21 cellular contexts compared by ENCODE assay signal in the genomic region with DNA sequence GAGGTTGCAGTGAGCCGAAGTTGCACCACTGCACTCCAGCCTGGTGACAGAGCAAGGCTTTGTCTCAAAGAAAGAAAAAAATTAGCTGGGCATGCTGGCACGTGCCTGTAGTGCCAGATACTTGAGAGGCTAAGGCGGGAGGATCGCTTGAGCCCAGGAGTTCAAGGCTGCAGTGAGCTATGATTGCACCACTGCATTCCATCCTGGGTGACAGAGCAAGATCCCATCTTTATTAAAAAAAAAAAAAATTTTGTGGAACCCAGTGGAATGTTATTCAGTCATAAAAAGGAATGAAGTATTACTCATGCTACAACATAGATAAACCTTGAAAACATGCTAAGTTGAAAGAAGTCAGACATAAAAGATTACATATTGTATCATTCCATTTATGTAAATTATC. TPM values are rescaled to one million over a fixed set of nuclear protein-coding genes. Genes with fewer than 3 reads are reported as not detected.
A peak's percentile ranks its signal among the peaks of the same experiment; 100 is the strongest.
DNase-seq lines count a peak whose midpoint lies in the region; ATAC-seq and TF ChIP-seq lines count a peak whose summit lies in the region.
"Had no signal": no experiment of that assay in that cellular context is flagged by ENCODE, and none has a peak within 500 bp of the region (broad histone marks: within the 10 kb centered on the region; RNA-seq: fewer than 3 reads in every experiment).

No MANE protein-coding gene starts in this region.

- H3K4ac ChIP-seq in mesenchymal stem cell (ENCODE audit: low read depth in 1 of 2, low read length in 2 of 2), result no peak overlapping the region

- H3K79me2 ChIP-seq in GM23248 (ENCODE audit: insufficient read depth), result no peaks in the 10 kb centered on the region

- no peaks in the 10 kb centered on the region for H3K9me2 ChIP-seq in GM23248 (ENCODE audit: insufficient read depth)

- no peak overlapping the region for H2AK5ac ChIP-seq in mesenchymal stem cell (ENCODE audit: low read length, severe bottlenecking)

- H4K8ac ChIP-seq in mesenchymal stem cell (ENCODE audit: low read length), result no peak overlapping the region

- H3K14ac ChIP-seq in mesenchymal stem cell (ENCODE audit: low read length in 2 of 2), result no peak overlapping the region

- H2BK5ac ChIP-seq in mesenchymal stem cell (ENCODE audit: low read depth, low read length, poor library complexity, severe bottlenecking), result no peak overlapping the region

- peaks cover 9% of the 10 kb centered on the region for H3K4me1 ChIP-seq in GM23248 (ENCODE audit: insufficient read depth)
- no peaks in the 10 kb centered on the region for H3K4me1 ChIP-seq in mesenchymal stem cell (ENCODE audit: control insufficient read depth, insufficient read depth, low read depth, low read length)
- H3K4me1 ChIP-seq in thyroid gland, result no peaks in the 10 kb centered on the region
- H3K4me1 ChIP-seq: colonic mucosa, HAP-1, vagina had no signal

- in situ Hi-C loops in GM23248 (cut with MboI), result no loop called here

- no peak for TF ChIP-seq POLR2A in thyroid gland (IDR thresholded peaks at IDR 0.05)

- H3K23ac ChIP-seq in mesenchymal stem cell (ENCODE audit: low read length in 2 of 2), result no peak overlapping the region

- H3K9ac ChIP-seq in GM23248 (no peak overlapping the region), mesenchymal stem cell (ENCODE audit: low read length) (no peak overlapping the region)

- no peaks in the 10 kb centered on the region for H3K79me1 ChIP-seq in mesenchymal stem cell (replicated peaks; ENCODE audit: low read length, poor library complexity, severe bottlenecking)

- H3K4me3 ChIP-seq in GM23248, result no peak overlapping the region
- H3K4me3 ChIP-seq in mesenchymal stem cell (ENCODE audit: insufficient read depth in 1 of 2, low read depth in 1 of 2, low read length in 2 of 2), result no peak overlapping the region
- H3K4me3 ChIP-seq in thyroid gland (replicated peaks in 1 of 3), result no peak overlapping the region
- H3K4me3 ChIP-seq: colonic mucosa, HAP-1, mucosa of descending colon, vagina had no signal

- H3K4me2 ChIP-seq in GM23248 (ENCODE audit: unreplicated experiment), result no peak overlapping the region
- no peak overlapping the region for H3K4me2 ChIP-seq in mesenchymal stem cell (ENCODE audit: low read length, poor library complexity, severe bottlenecking)

- no peaks in the 10 kb centered on the region for H3F3A ChIP-seq in GM23248 (ENCODE audit: insufficient read depth)

- H3K18ac ChIP-seq in mesenchymal stem cell (ENCODE audit: low read depth in 1 of 2, low read length in 2 of 2), result no peak overlapping the region

- H2AFZ ChIP-seq in GM23248 (no peak overlapping the region), mesenchymal stem cell (ENCODE audit: low read depth, low read length) (no peak overlapping the region)

- no peak overlapping the region for H2BK12ac ChIP-seq in mesenchymal stem cell (ENCODE audit: low read length in 2 of 2)

- H4K91ac ChIP-seq in mesenchymal stem cell (ENCODE audit: low read length), result no peak overlapping the region

- H3K27ac ChIP-seq in GM23248 (no peak overlapping the region; the same call in 1 of the 2 replicates), epithelial cell of prostate (peak overlapping the region; percentile 37), mesenchymal stem cell (ENCODE audit: low read length, poor library complexity, severe bottlenecking) (no peak overlapping the region), thyroid gland (no peak overlapping the region)
- H3K27ac ChIP-seq: colonic mucosa, vagina had no signal

- no peaks in the 10 kb centered on the region for H4K20me1 ChIP-seq in GM23248 (ENCODE audit: insufficient read depth)

- H3K9me3 ChIP-seq in GM23248 (ENCODE audit: low read depth) (no peaks in the 10 kb centered on the region), mesenchymal stem cell (ENCODE audit: control insufficient read depth, low read length) (no peaks in the 10 kb centered on the region), thyroid gland (no peaks in the 10 kb centered on the region)
- H3K9me3 ChIP-seq: colonic mucosa, HAP-1, mucosa of descending colon, vagina had no signal

- H2BK15ac ChIP-seq in mesenchymal stem cell (ENCODE audit: low read depth, poor library complexity, severe bottlenecking), result no peak overlapping the region

- ATAC-seq in HG03520 (IDR thresholded peaks at IDR 0.05; ENCODE audit: unreplicated experiment), result no peak
- ATAC-seq: activated T-helper 17 cell treated with anti-CD3 and anti-CD28 coated beads, Interleukin-2, amount 50 U/mL, for 72 hours; effector memory CD8-positive, alpha-beta T cell; mucosa of descending colon; Panc1; T-helper 17 cell had no signal

- peak; percentile 65 for DNase-seq in GM23248
- peak; percentile 70 for DNase-seq in NCI-H226
- DNase-seq in epithelial cell of prostate (ENCODE audit: low read depth, low spot score), result peak; percentile 27
- peak; percentile 9 for DNase-seq in mesenchymal stem cell
- no peak for DNase-seq in T-helper 1 cell
- DNase-seq in thyroid gland, result no peak
- DNase-seq: activated CD4-positive, alpha-beta T cell treated with anti-CD3 and anti-CD28 coated beads, Interleukin-2, amount 10 ng/mL, durations not matched to agents 7 days and 5 days; activated naive CD8-positive, alpha-beta T cell treated with anti-CD3 and anti-CD28 coated beads, Interleukin-2, amount 10 ng/mL, durations not matched to agents 7 days and 5 days; colonic mucosa; effector memory CD8-positive, alpha-beta T cell; Kasumi-1; mucosa of descending colon; NCI-H1092; NCI-H2029; NCI-H510A treated with DMSO at 0.1 percent for 48 hours; T-helper 17 cell had no signal

- no peak overlapping the region for H2BK120ac ChIP-seq in mesenchymal stem cell (ENCODE audit: low read depth, low read length)

- intact Hi-C loops in thyroid gland (cut with DNase I), result no loop called here

- H3K36me3 ChIP-seq in GM23248 (ENCODE audit: low read depth), result no peaks in the 10 kb centered on the region
- no peaks in the 10 kb centered on the region for H3K36me3 ChIP-seq in mesenchymal stem cell (ENCODE audit: control insufficient read depth in 1 of 2, insufficient read depth in 2 of 2, low read depth in 1 of 2, low read length in 2 of 2)
- no peaks in the 10 kb centered on the region for H3K36me3 ChIP-seq in thyroid gland
- H3K36me3 ChIP-seq: colonic mucosa, HAP-1, vagina had no signal

- TF ChIP-seq CTCF in thyroid gland (IDR thresholded peaks at IDR 0.05), result no peak

- H3K27me3 ChIP-seq in GM23248 (replicated peaks; ENCODE audit: insufficient read depth) (no peaks in the 10 kb centered on the region), mesenchymal stem cell (ENCODE audit: control insufficient read depth in 1 of 2, insufficient read depth in 1 of 2, low read length in 2 of 2) (no peaks in the 10 kb centered on the region), thyroid gland (no peaks in the 10 kb centered on the region)
- H3K27me3 ChIP-seq: colonic mucosa, vagina had no signal

- 47 to 57% methylated on average over 4 of the region's 4 CpGs for WGBS in GM23248 (ENCODE audit: low coverage in 1 of 2, low lambda C conversion rate in 2 of 2, missing lambda C conversion rate in 2 of 2), 2 experiments
- WGBS in mesenchymal stem cell, result 73% methylated on average over 4 of the region's 4 CpGs
- WGBS in thyroid gland, 2 donors, result 62 to 69% methylated on average over 4 of the region's 4 CpGs

RNA-seq across cellular contexts. Expression of gene ERBB3, which starts 8.3 kb away (rescaled TPM):
- total RNA-seq in GM23248 (2014; rRNA removed; shearing (Covaris generic)), result 3.3 and 3.5 TPM in 2 replicates
- 1.9 and 2.1 TPM in 2 replicates for polyA plus RNA-seq in GM23248 (2016; fragmentation: Nextera tagmentation; extraction: Ambion mirVana)
- 0.17 TPM for polyA plus RNA-seq in mesenchymal stem cell (2013, experiment 1 of 2)
- polyA plus RNA-seq in mesenchymal stem cell (2013, experiment 2 of 2), result 0.10 TPM
- total RNA-seq in thyroid gland, result 10 to 100 TPM; 14.7 to 30.0 (median 20.4) TPM

RNA-seq across cellular contexts. Expression of gene RPS26, which starts 29.9 kb away (rescaled TPM):
- total RNA-seq in GM23248 (2014; rRNA removed; shearing (Covaris generic)), result 332 and 1,155 TPM in 2 replicates
- 271 and 274 TPM in 2 replicates for polyA plus RNA-seq in GM23248 (2016; fragmentation: Nextera tagmentation; extraction: Ambion mirVana)
- polyA plus RNA-seq in mesenchymal stem cell (2013, experiment 1 of 2), result 914 TPM
- 925 TPM for polyA plus RNA-seq in mesenchymal stem cell (2013, experiment 2 of 2)
- total RNA-seq in thyroid gland, result 1,000 to 10,000 TPM in 1 of 4 donors, 100 to 1,000 TPM in 2, 10 to 100 TPM in 1; 81.4 to 1,193 (median 632) TPM

RNA-seq across cellular contexts. Expression of gene PA2G4, which starts 32.7 kb away (rescaled TPM):
- 115 and 120 TPM in 2 replicates for total RNA-seq in GM23248 (2014; rRNA removed; shearing (Covaris generic))
- 152 and 157 TPM in 2 replicates for polyA plus RNA-seq in GM23248 (2016; fragmentation: Nextera tagmentation; extraction: Ambion mirVana)
- 98.1 TPM for polyA plus RNA-seq in mesenchymal stem cell (2013, experiment 1 of 2)
- 97.4 TPM for polyA plus RNA-seq in mesenchymal stem cell (2013, experiment 2 of 2)
- 100 to 1,000 TPM in 3 of 4 donors, 10 to 100 TPM in 1; 94.0 to 142 (median 122) TPM for total RNA-seq in thyroid gland

RNA-seq across cellular contexts. Expression of gene RPL41, which starts 44.8 kb away (rescaled TPM):
- total RNA-seq in GM23248 (2014; rRNA removed; shearing (Covaris generic)), result 1,463 and 1,892 TPM in 2 replicates
- polyA plus RNA-seq in GM23248 (2016; fragmentation: Nextera tagmentation; extraction: Ambion mirVana), result 2,480 and 2,545 TPM in 2 replicates
- polyA plus RNA-seq in mesenchymal stem cell (2013, experiment 1 of 2), result 10,850 TPM
- polyA plus RNA-seq in mesenchymal stem cell (2013, experiment 2 of 2), result 10,960 TPM
- 1,000 to 10,000 TPM; 1,344 to 2,817 (median 2,330) TPM for total RNA-seq in thyroid gland

RNA-seq across cellular contexts. Expression of gene ZC3H10, which starts 46.4 kb away (rescaled TPM):
- total RNA-seq in GM23248 (2014; rRNA removed; shearing (Covaris generic)), result 1.9 and 2.7 TPM in 2 replicates
- 3.0 and 3.3 TPM in 2 replicates for polyA plus RNA-seq in GM23248 (2016; fragmentation: Nextera tagmentation; extraction: Ambion mirVana)
- 2.5 TPM for polyA plus RNA-seq in mesenchymal stem cell (2013, experiment 1 of 2)
- polyA plus RNA-seq in mesenchymal stem cell (2013, experiment 2 of 2), result 2.4 TPM
- total RNA-seq in thyroid gland, result 1 to 10 TPM; 4.7 to 7.7 (median 5.6) TPM

Comparison
In these comparisons a context has a peak if more than half of its experiments do, and no peak if none do; other contexts are left out.
1. DNase-seq: peak in GM23248 (single experiment), NCI-H226 (single experiment), epithelial cell of prostate (single experiment) and mesenchymal stem cell (single experiment); none in T-helper 1 cell (0 of 5) and thyroid gland (0 of 2).